8 cellular contexts compared by ENCODE assay signal in the genomic region with DNA sequence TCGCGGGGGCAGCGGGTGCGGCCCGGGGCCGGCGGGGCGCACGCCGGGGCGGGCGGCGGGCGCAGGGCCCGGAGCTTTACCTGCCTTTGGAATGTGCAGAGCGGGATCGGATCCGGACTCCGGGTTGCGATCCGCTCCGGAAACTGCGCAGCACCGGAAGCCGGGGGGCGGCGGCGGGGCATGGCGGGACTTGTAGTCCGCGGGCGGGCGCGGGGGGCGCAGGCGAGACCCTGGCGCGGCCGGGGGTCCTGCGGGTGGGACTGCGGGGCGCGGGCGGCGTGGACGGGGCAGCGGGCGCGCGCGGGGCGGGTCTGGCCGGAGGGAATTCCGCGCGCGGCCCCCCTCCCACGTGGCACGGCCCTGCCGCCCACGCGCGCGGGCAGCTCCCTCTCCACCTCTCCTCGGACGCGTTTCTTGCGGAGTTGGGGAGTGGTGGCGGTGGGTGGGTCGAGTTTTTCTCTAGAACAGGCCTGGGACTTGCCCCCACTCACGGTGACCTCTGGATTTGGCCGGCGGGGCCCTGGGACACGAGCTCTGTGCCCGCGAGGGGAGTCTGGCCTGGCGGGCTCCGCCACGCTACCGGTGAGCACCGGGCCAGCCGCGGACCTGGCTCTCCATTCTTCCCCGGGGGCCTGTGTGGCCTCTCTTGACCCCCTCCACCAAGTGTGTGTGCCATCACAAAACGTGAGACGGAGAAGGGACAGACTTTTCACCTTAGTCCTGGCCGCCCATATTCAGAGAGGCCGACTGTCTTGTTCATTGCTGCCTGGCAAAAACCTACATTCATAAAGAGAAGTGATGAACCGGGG. TPM values are rescaled to one million over a fixed set of nuclear protein-coding genes. Genes with fewer than 3 reads are reported as not detected.
DNase-seq lines count a peak whose midpoint lies in the region; ATAC-seq and TF ChIP-seq lines count a peak whose summit lies in the region.

A gene with protein sequence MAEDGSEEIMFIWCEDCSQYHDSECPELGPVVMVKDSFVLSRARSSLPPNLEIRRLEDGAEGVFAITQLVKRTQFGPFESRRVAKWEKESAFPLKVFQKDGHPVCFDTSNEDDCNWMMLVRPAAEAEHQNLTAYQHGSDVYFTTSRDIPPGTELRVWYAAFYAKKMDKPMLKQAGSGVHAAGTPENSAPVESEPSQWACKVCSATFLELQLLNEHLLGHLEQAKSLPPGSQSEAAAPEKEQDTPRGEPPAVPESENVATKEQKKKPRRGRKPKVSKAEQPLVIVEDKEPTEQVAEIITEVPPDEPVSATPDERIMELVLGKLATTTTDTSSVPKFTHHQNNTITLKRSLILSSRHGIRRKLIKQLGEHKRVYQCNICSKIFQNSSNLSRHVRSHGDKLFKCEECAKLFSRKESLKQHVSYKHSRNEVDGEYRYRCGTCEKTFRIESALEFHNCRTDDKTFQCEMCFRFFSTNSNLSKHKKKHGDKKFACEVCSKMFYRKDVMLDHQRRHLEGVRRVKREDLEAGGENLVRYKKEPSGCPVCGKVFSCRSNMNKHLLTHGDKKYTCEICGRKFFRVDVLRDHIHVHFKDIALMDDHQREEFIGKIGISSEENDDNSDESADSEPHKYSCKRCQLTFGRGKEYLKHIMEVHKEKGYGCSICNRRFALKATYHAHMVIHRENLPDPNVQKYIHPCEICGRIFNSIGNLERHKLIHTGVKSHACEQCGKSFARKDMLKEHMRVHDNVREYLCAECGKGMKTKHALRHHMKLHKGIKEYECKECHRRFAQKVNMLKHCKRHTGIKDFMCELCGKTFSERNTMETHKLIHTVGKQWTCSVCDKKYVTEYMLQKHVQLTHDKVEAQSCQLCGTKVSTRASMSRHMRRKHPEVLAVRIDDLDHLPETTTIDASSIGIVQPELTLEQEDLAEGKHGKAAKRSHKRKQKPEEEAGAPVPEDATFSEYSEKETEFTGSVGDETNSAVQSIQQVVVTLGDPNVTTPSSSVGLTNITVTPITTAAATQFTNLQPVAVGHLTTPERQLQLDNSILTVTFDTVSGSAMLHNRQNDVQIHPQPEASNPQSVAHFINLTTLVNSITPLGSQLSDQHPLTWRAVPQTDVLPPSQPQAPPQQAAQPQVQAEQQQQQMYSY (minus strand): TSS at position 155 of the 809 bp plus-strand sequence. CDS start 18,981 bp downstream, outside the sequence.

- no peaks in the 10 kb centered on the region for H3K27me3 ChIP-seq in right lobe of liver

- peak; percentile 62 for ATAC-seq in GM18868 (IDR thresholded peaks at IDR 0.05; ENCODE audit: unreplicated experiment)
- ATAC-seq in HG03135 (IDR thresholded peaks at IDR 0.05; ENCODE audit: unreplicated experiment): peak; percentile 59
- peak; percentile 67 to 76 (median 74) for ATAC-seq in right lobe of liver

- TF ChIP-seq POLR2A in right lobe of liver (IDR thresholded peaks at IDR 0.05): no peak

- H3K9me3 ChIP-seq in right lobe of liver: no peaks in the 10 kb centered on the region

- peak within 1 kb of the TSS; percentile 91 for H3K4me3 ChIP-seq in AG09309 (ENCODE audit: control insufficient read depth, low read depth, low read length)
- H3K4me3 ChIP-seq in right lobe of liver: peak within 1 kb of the TSS; percentile 68 to 80 (median 78)

- H3K27ac ChIP-seq in right lobe of liver: peak within 1 kb of the TSS; percentile 47 to 91 (median 75)

- intact Hi-C loops in right lobe of liver (cut with DNase I): no loop called here

- peak; percentile 48 for DNase-seq in AG09309 (ENCODE audit: low read depth)
- DNase-seq in NCI-H510A (lab: John Stamatoyannopoulos, UW): peak; percentile 74
- DNase-seq in activated CD4-positive, alpha-beta T cell treated with anti-CD3 and anti-CD28 coated beads, Interleukin-2, amount 50 U/mL, for 24 hours (ENCODE audit: low read depth in 1 of 2, low spot score in 1 of 2): peak; percentile 77 to 79
- DNase-seq in dedifferentiated amniotic fluid mesenchymal stem cell (ENCODE audit: extremely low spot score): peak; percentile 60
- peak; percentile 85 to 86 (median 85) for DNase-seq in right lobe of liver
- DNase-seq in stimulated activated CD4-positive, alpha-beta T cell treated with anti-CD3 and anti-CD28 coated beads, Interleukin-4, amount 100 ng/mL, for 24 hours: peak; percentile 89

- H3K4me1 ChIP-seq in right lobe of liver: peaks cover 0 to 6% (median 0%) of the 10 kb centered on the region in 4 donors

- no peaks in the 10 kb centered on the region for H3K36me3 ChIP-seq in right lobe of liver

- TF ChIP-seq CTCF in AG09309 (IDR thresholded peaks at IDR 0.05; ENCODE audit: control insufficient read depth, insufficient read depth, low read depth, low read length, missing control alignments) (no peak), right lobe of liver (IDR thresholded peaks at IDR 0.05) (no peak)

- 5% methylated on average over 18 of the region's 89 CpGs for WGBS in right lobe of liver (ENCODE audit: insufficient coverage, low coverage, low lambda C conversion rate, missing lambda C conversion rate)

RNA-seq across cellular contexts. Expression of the gene that starts here (rescaled TPM):
- 1 to 10 TPM; 1.9 to 4.0 (median 2.7) TPM for total RNA-seq in right lobe of liver

Comparison
In these comparisons a context has a peak if more than half of its experiments do, and no peak if none do; other contexts are left out.
1. Peak in every context shown above with its lines: DNase-seq, ATAC-seq, H3K4me3 ChIP-seq and H3K27ac ChIP-seq.